19 cellular contexts compared by ENCODE assay signal in the genomic region with DNA sequence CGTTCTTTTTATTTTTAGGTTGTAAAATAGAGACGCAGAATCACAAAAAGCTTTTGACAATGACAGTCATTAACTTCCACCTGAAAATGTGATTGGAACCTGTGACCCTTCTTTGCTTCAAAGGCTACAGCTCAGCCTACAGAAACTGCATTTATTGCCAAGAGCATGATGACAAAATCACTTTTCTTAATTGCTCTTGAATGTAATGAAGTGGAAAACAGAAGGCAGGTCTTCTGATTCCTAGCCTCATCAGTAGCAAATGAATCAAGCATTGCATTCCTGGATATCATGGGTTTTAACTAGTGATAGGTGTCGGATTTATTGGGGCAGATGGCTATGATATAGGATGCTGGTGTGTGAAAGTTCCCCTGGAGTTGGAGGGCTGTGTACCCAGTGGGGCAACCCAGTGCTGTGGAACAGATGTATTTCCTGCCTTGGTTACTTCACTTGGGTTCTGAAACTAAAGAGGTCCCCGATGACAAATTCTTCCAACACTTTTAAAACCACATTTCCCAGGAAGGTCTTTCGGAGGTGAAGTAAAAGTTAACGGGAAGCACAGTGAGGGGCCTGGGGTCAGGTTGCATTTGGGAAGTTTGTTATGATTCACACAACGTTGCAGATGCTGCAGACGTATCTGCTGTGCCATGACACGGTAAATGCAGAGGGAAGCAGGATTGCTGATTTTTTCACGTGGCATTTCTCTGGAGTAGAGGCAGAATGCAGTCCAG.
DNase-seq lines count a peak whose midpoint lies in the region; ATAC-seq, FAIRE-seq and TF ChIP-seq lines count a peak whose summit lies in the region.
"Had no signal": no experiment of that assay in that cellular context is flagged by ENCODE, and none has a peak within 500 bp of the region (broad histone marks: within the 10 kb centered on the region; RNA-seq: fewer than 3 reads in every experiment).

No MANE protein-coding gene starts in this region.

- no peak overlapping the region for H2BK20ac ChIP-seq in IMR-90 (ENCODE audit: low read depth, low read length)

- no peak overlapping the region for H3K56ac ChIP-seq in IMR-90 (ENCODE audit: extremely low read depth, insufficient read depth, low read length)

- peaks cover 0 to 9% (median 5%) of the 10 kb centered on the region in 11 experiments; a peak in 6 of 22 replicates for H3K9me3 ChIP-seq in BLaER1 treated with 17β-estradiol and CSF1 and Interleukin-3, amounts not matched to agents 10 nM and 100 nM (replicated peaks in 1 of 11)
- no peaks in the 10 kb centered on the region for H3K9me3 ChIP-seq in IMR-90 (ENCODE audit: control insufficient read depth, insufficient read depth, low read length)
- no peaks in the 10 kb centered on the region for H3K9me3 ChIP-seq in mesenchymal stem cell (ENCODE audit: control insufficient read depth, low read length)
- H3K9me3 ChIP-seq: HAP-1, Peyer's patch had no signal

- H3K9me1 ChIP-seq in IMR-90 (ENCODE audit: insufficient read depth, low read length), result no peaks in the 10 kb centered on the region

- H2AFZ ChIP-seq in IMR-90 (replicated peaks; ENCODE audit: low read length, poor library complexity) (no peak overlapping the region), mesenchymal stem cell (ENCODE audit: low read depth, low read length) (no peak overlapping the region)

- H4K91ac ChIP-seq in IMR-90 (ENCODE audit: insufficient read depth, low read depth, low read length), result no peak overlapping the region
- peak overlapping the region; percentile 61 for H4K91ac ChIP-seq in mesenchymal stem cell (ENCODE audit: low read length)

- H3K14ac ChIP-seq in IMR-90 (replicated peaks; ENCODE audit: low read depth, low read length), result 0 out of 2 replicates have a peak overlapping the region, but pooled peaks have one; percentile 21
- no peak overlapping the region for H3K14ac ChIP-seq in mesenchymal stem cell (ENCODE audit: low read length in 2 of 2)

- H3K27me3 ChIP-seq in BLaER1 treated with 17β-estradiol and CSF1 and Interleukin-3, amounts not matched to agents 10 nM and 100 nM, result no peaks in the 10 kb centered on the region
- 0 out of 2 replicates have a peak, but pooled peaks cover 1% of the 10 kb centered on the region for H3K27me3 ChIP-seq in IMR-90 (ENCODE audit: control insufficient read depth, insufficient read depth, low read length)
- H3K27me3 ChIP-seq in mesenchymal stem cell (ENCODE audit: control insufficient read depth in 1 of 2, insufficient read depth in 1 of 2, low read length in 2 of 2), result no peaks in the 10 kb centered on the region
- H3K27me3 ChIP-seq: Peyer's patch had no signal

- no peak overlapping the region for H2BK5ac ChIP-seq in IMR-90 (ENCODE audit: low read depth, low read length, poor library complexity, severe bottlenecking)
- peak overlapping the region; percentile 58 for H2BK5ac ChIP-seq in mesenchymal stem cell (ENCODE audit: low read depth, low read length, poor library complexity, severe bottlenecking)

- H3K4me2 ChIP-seq in BLaER1 treated with 17β-estradiol and CSF1 and Interleukin-3, amounts not matched to agents 10 nM and 100 nM, result peak overlapping the region; percentile 20 to 71 (median 51); a peak in 21 of 22 replicates
- H3K4me2 ChIP-seq in IMR-90 (ENCODE audit: low read depth, low read length), result no peak overlapping the region
- no peak overlapping the region for H3K4me2 ChIP-seq in mesenchymal stem cell (ENCODE audit: low read length, poor library complexity, severe bottlenecking)
- H3K4me2 ChIP-seq: A549 had no signal

- H3K18ac ChIP-seq in IMR-90 (ENCODE audit: low read depth, low read length) (no peak overlapping the region), mesenchymal stem cell (ENCODE audit: low read depth in 1 of 2, low read length in 2 of 2) (no peak overlapping the region)

- no peak for FAIRE-seq in H54 (lab: Jason Lieb, UNC)
- FAIRE-seq: A549 had no signal

- no peaks in the 10 kb centered on the region for H3K79me1 ChIP-seq in IMR-90 (ENCODE audit: low read depth in 1 of 2, low read length in 2 of 2)
- no peaks in the 10 kb centered on the region for H3K79me1 ChIP-seq in mesenchymal stem cell (replicated peaks; ENCODE audit: low read length, poor library complexity, severe bottlenecking)

- H4K8ac ChIP-seq in IMR-90 (ENCODE audit: low read depth in 2 of 2, low read length in 2 of 2), result no peak overlapping the region
- no peak overlapping the region for H4K8ac ChIP-seq in mesenchymal stem cell (ENCODE audit: low read length)

- H2BK12ac ChIP-seq in mesenchymal stem cell (ENCODE audit: low read length in 2 of 2), result no peak overlapping the region

- TF ChIP-seq RAD21 in IMR-90 (IDR thresholded peaks at IDR 0.05; ENCODE audit: low read length), result no peak

- no peak overlapping the region for H2AK5ac ChIP-seq in IMR-90 (ENCODE audit: low read depth, low read length)
- no peak overlapping the region for H2AK5ac ChIP-seq in mesenchymal stem cell (ENCODE audit: low read length, severe bottlenecking)

- CTCF ChIA-PET in IMR-90 (lab: Yijun Ruan, JAX), result no interaction called here

- dilution Hi-C loops in IMR-90 (cut with HindIII; ENCODE audit: low sequenced_read_pairs, unreplicated experiment), result no loop called here

- H2AK9ac ChIP-seq in IMR-90 (replicated peaks; ENCODE audit: low read depth, low read length, poor library complexity), result no peak overlapping the region

- WGBS in IMR-90 (ENCODE audit: extremely low coverage in 2 of 2, insufficient read length in 1 of 2), 2 experiments, result no CpG with 5 or more reads among the region's 10 CpGs
- whole genome bisulfite sequencing in mesenchymal stem cell, result 76% methylated on average over 9 of the region's 10 CpGs

- peaks cover 9 to 36% (median 11%) of the 10 kb centered on the region in 10 experiments for H3K4me1 ChIP-seq in BLaER1 treated with 17β-estradiol and CSF1 and Interleukin-3, amounts not matched to agents 10 nM and 100 nM
- H3K4me1 ChIP-seq in IMR-90 (ENCODE audit: control insufficient read depth, insufficient read depth, low read length) (peaks cover 6% of the 10 kb centered on the region), mesenchymal stem cell (ENCODE audit: control insufficient read depth, insufficient read depth, low read depth, low read length) (no peaks in the 10 kb centered on the region)
- H3K4me1 ChIP-seq: A549, HAP-1, Peyer's patch had no signal

- BruUV-seq in IMR-90 (replicated peaks; lab: Mats Ljungman, UMichigan), result no TSS peak

- no peak overlapping the region for H3K4ac ChIP-seq in IMR-90 (ENCODE audit: low read depth, low read length)
- no peak overlapping the region for H3K4ac ChIP-seq in mesenchymal stem cell (ENCODE audit: low read depth in 1 of 2, low read length in 2 of 2)

- intact Hi-C loops in IMR-90 (cut with micrococcal nuclease), result no loop called here

- TF ChIP-seq CTCF in IMR-90 (conservative IDR thresholded peaks at IDR 0.05; ENCODE audit: low read depth, low read length) (no peak), astrocyte of the spinal cord (IDR thresholded peaks at IDR 0.05; ENCODE audit: low read depth, low read length) (no peak)

- H3K23ac ChIP-seq in IMR-90 (ENCODE audit: low read depth, low read length) (no peak overlapping the region), mesenchymal stem cell (ENCODE audit: low read length in 2 of 2) (no peak overlapping the region)

- no peak overlapping the region for H3K9ac ChIP-seq in BLaER1 treated with 17β-estradiol and CSF1 and Interleukin-3, amounts not matched to agents 10 nM and 100 nM
- H3K9ac ChIP-seq in IMR-90 (ENCODE audit: low read depth, low read length) (no peak overlapping the region), mesenchymal stem cell (ENCODE audit: low read length) (no peak overlapping the region)

- H2BK15ac ChIP-seq in IMR-90 (ENCODE audit: low read depth, low read length), result no peak overlapping the region
- no peak overlapping the region for H2BK15ac ChIP-seq in mesenchymal stem cell (ENCODE audit: low read depth, poor library complexity, severe bottlenecking)

- no peaks in the 10 kb centered on the region for H4K20me1 ChIP-seq in BLaER1 treated with 17β-estradiol and CSF1 and Interleukin-3, amounts not matched to agents 10 nM and 100 nM
- no peaks in the 10 kb centered on the region for H4K20me1 ChIP-seq in IMR-90 (ENCODE audit: insufficient read depth, low read length)

- in situ Hi-C loops in IMR-90 (cut with MboI; ENCODE audit: low sequenced_read_pairs), result no loop called here
- in situ Hi-C loops in astrocyte of the spinal cord (cut with HindIII; ENCODE audit: low sequenced_read_pairs), result no loop called here

- no peak overlapping the region for H2BK120ac ChIP-seq in IMR-90 (ENCODE audit: low read depth, low read length)
- no peak overlapping the region for H2BK120ac ChIP-seq in mesenchymal stem cell (ENCODE audit: low read depth, low read length)

- ATAC-seq in IMR-90 (ENCODE audit: low read depth), result no peak
- ATAC-seq: A549, Right ventricle myocardium inferior had no signal

- no peak overlapping the region for H3K27ac ChIP-seq in BLaER1 treated with 17β-estradiol and CSF1 and Interleukin-3, amounts not matched to agents 10 nM and 100 nM
- H3K27ac ChIP-seq in IMR-90 (ENCODE audit: insufficient read depth, low read length) (no peak overlapping the region), mesenchymal stem cell (ENCODE audit: low read length, poor library complexity, severe bottlenecking) (no peak overlapping the region)
- H3K27ac ChIP-seq: A549, C4-2B, Peyer's patch had no signal

- no peaks in the 10 kb centered on the region for H3K36me3 ChIP-seq in BLaER1 treated with 17β-estradiol and CSF1 and Interleukin-3, amounts not matched to agents 10 nM and 100 nM
- H3K36me3 ChIP-seq in IMR-90 (ENCODE audit: control insufficient read depth, insufficient read depth, low read length) (no peaks in the 10 kb centered on the region), mesenchymal stem cell (ENCODE audit: control insufficient read depth in 1 of 2, insufficient read depth in 2 of 2, low read depth in 1 of 2, low read length in 2 of 2) (no peaks in the 10 kb centered on the region)
- H3K36me3 ChIP-seq: HAP-1, Peyer's patch had no signal

- no peak overlapping the region for H3K4me3 ChIP-seq in BLaER1 treated with 17β-estradiol and CSF1 and Interleukin-3, amounts not matched to agents 10 nM and 100 nM
- no peak overlapping the region for H3K4me3 ChIP-seq in IMR-90 (ENCODE audit: insufficient read depth, low read depth, low read length)
- no peak overlapping the region for H3K4me3 ChIP-seq in astrocyte of the spinal cord (ENCODE audit: low read depth, low read length)
- H3K4me3 ChIP-seq in mesenchymal stem cell (ENCODE audit: insufficient read depth in 1 of 2, low read depth in 1 of 2, low read length in 2 of 2), result peak overlapping the region in 1 of 2 experiments; percentile 0
- H3K4me3 ChIP-seq: A549, HAP-1, Peyer's patch had no signal

- DNase-seq in IMR-90, result no peak
- peak; percentile 35 for DNase-seq in astrocyte of the spinal cord (ENCODE audit: low read depth, low spot score)
- DNase-seq in mesenchymal stem cell, result no peak
- DNase-seq in H54 (ENCODE audit: insufficient read length, low spot score), result no peak
- no peak for DNase-seq in NCI-H146 (lab: John Stamatoyannopoulos, UW)
- DNase-seq in NCI-H2029 (lab: John Stamatoyannopoulos, UW), result no peak
- no peak for DNase-seq in activated effector memory CD4-positive, alpha-beta T cell treated with Interleukin-2 at 50 U/mL for 16 hours
- DNase-seq: DMS79, KBM-7, MV-4-11, NCI-H187 treated with DMSO at 0.1 percent for 48 hours, NCI-H526 treated with DMSO at 0.1 percent for 48 hours, Peyer's patch, SW 1271 had no signal

- TF ChIP-seq POLR2A in IMR-90 (IDR thresholded peaks at IDR 0.05; ENCODE audit: low read depth, low read length) (no peak), H54 (IDR thresholded peaks at IDR 0.05; ENCODE audit: low read depth, low read length) (no peak)

- POLR2A ChIA-PET in IMR-90 (lab: Charles Lee; ENCODE audit: unreplicated experiment), result no interaction called here

- H4K5ac ChIP-seq in IMR-90 (ENCODE audit: low read depth, low read length), result no peak overlapping the region

Comparison
In these comparisons a context has a peak if more than half of its experiments do, and no peak if none do; other contexts are left out.
1. H3K4me2 ChIP-seq: peak in BLaER1 treated with 17β-estradiol and CSF1 and Interleukin-3, amounts not matched to agents 10 nM and 100 nM (11 of 11); none in IMR-90 (single experiment) and mesenchymal stem cell (single experiment).